ENCODE assay signal across 1 cellular context in the genomic region with DNA sequence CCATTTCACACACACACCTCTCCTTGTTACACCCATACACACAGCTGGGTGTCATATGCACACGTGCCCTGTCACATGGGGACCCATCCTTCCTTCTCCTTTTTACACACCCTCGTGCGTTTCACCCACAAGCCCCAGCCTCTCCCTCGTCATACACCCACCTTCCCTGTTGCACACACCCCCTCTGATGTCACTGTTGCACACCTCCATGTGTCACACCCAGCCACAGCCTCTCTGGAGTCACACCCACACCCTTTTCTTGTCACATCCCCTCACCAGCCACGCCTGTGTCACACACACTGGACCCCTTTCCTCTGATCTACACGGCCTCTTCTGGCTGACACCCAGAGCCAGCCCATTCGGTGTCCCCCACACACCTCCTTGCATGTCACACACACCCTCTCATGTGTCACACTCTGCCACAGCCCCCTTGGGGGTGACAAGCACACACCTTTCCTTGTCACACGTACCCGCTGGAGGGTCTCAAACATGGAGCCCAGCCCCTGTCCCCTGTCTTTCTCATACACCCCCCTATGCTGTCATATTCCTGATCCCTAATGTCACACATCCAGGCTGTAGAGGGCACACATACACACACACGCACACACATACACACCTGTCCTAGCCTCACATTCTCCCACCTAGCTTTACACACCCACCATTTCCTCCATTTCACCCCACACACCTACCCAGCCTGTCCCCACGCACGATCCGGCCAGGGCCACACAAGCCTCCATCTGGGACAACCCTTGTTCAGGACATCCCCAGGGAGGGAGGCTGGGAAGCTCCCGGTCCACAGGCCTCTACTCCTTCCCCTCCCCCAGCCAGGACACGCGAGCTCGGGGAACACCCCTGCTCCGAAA.
TF ChIP-seq lines count a peak whose summit lies in the region.

No MANE protein-coding gene starts in this region.

TF ChIP-seq in H1, 55 proteins besides CTCF, POLR2A, EP300 and RAD21:
- no peak for TF ChIP-seq CHD7 (IDR thresholded peaks at IDR 0.05; ENCODE audit: insufficient replicate concordance, low read length)
- no peak for TF ChIP-seq POU5F1 (IDR thresholded peaks at IDR 0.05; ENCODE audit: low read depth, low read length)
